11 cellular contexts compared by ENCODE assay signal in genomic region chr20:23257848-23258746, GRCh38.
A peak's percentile ranks its signal among the peaks of the same experiment; 100 is the strongest.
DNase-seq lines count a peak whose midpoint lies in the region; FAIRE-seq and TF ChIP-seq lines count a peak whose summit lies in the region.
"Had no signal": no experiment of that assay in that cellular context is flagged by ENCODE, and none has a peak within 500 bp of the region (broad histone marks: within the 10 kb centered on the region; RNA-seq: fewer than 3 reads in every experiment).

No MANE protein-coding gene starts in this region.

- no peak overlapping the region for H3K9ac ChIP-seq in duodenal mucosa (ENCODE audit: low read depth in 1 of 2, low read length in 2 of 2)
- H3K9ac ChIP-seq in neural progenitor cell, result no peak overlapping the region

- H3K4me3 ChIP-seq in duodenal mucosa (ENCODE audit: low read depth in 1 of 2, low read length in 2 of 2), result no peak overlapping the region
- H3K4me3 ChIP-seq in neural progenitor cell, result no peak overlapping the region

- no peak for TF ChIP-seq CTCF in neural progenitor cell (IDR thresholded peaks at IDR 0.05)

- no peaks in the 10 kb centered on the region for H4K20me1 ChIP-seq in neural progenitor cell (ENCODE audit: low read depth)

- H3K27ac Mint-ChIP-seq in neural progenitor cell, result peak overlapping the region; percentile 38
- H3K27ac Mint-ChIP-seq: stimulated activated naive B cell treated with anti-CD40 and anti-IgM and Interleukin-4, amounts not matched to agents 10 μg/mL and 1 μg/mL and 100 μg/mL, for 72 hours had no signal

- peak; percentile 49 for DNase-seq in DMS153 treated with DMSO at 0.1 percent for 48 hours (lab: John Stamatoyannopoulos, UW; ENCODE audit: unreplicated experiment)
- peak; percentile 37 for DNase-seq in NCI-H2227 treated with DMSO at 0.1 percent for 48 hours (lab: John Stamatoyannopoulos, UW)
- DNase-seq in neural progenitor cell (ENCODE audit: low spot score), result no peak
- no peak for DNase-seq in activated T-cell treated with anti-CD3 and anti-CD28 coated beads, Interleukin-2, amount 50 U/mL, for 1 hour
- no peak for DNase-seq in activated CD4-positive, CD25-positive, alpha-beta regulatory T cell treated with anti-CD3 and anti-CD28 coated beads, Interleukin-2, amount 50 U/mL, for 72 hours
- no peak for DNase-seq in GM19239 (ENCODE audit: insufficient read length, low spot score)
- no peak for DNase-seq in activated T-cell treated with anti-CD3 and anti-CD28 coated beads for 4 hours
- DNase-seq: hypothalamus; stimulated activated naive B cell treated with anti-CD40 and anti-IgM and Interleukin-4, amounts not matched to agents 10 μg/mL and 1 μg/mL and 100 μg/mL, for 72 hours had no signal

- H3K27me3 ChIP-seq in duodenal mucosa (ENCODE audit: control insufficient read depth in 1 of 2, insufficient read depth in 2 of 2, low read length in 2 of 2) (peaks cover 0 to 3% of the 10 kb centered on the region in 2 donors), neural progenitor cell (no peaks in the 10 kb centered on the region)

- FAIRE-seq in GM19239 (lab: Jason Lieb, UNC), result no peak
- FAIRE-seq: GM18507 had no signal

- H3K4me3 Mint-ChIP-seq in neural progenitor cell, result no peak overlapping the region
- H3K4me3 Mint-ChIP-seq: stimulated activated naive B cell treated with anti-CD40 and anti-IgM and Interleukin-4, amounts not matched to agents 10 μg/mL and 1 μg/mL and 100 μg/mL, for 72 hours had no signal

- H3F3A ChIP-seq in neural progenitor cell (ENCODE audit: low read depth), result no peaks in the 10 kb centered on the region

- H3K9me3 Mint-ChIP-seq in neural progenitor cell, result no peaks in the 10 kb centered on the region
- H3K9me3 Mint-ChIP-seq: stimulated activated naive B cell treated with anti-CD40 and anti-IgM and Interleukin-4, amounts not matched to agents 10 μg/mL and 1 μg/mL and 100 μg/mL, for 72 hours had no signal

- no peaks in the 10 kb centered on the region for H3K36me3 Mint-ChIP-seq in neural progenitor cell
- H3K36me3 Mint-ChIP-seq: stimulated activated naive B cell treated with anti-CD40 and anti-IgM and Interleukin-4, amounts not matched to agents 10 μg/mL and 1 μg/mL and 100 μg/mL, for 72 hours had no signal

- no peaks in the 10 kb centered on the region for H3K36me3 ChIP-seq in duodenal mucosa (ENCODE audit: control insufficient read depth in 1 of 2, insufficient read depth in 2 of 2, low read length in 2 of 2)
- no peaks in the 10 kb centered on the region for H3K36me3 ChIP-seq in neural progenitor cell

- H3K9me3 ChIP-seq in duodenal mucosa (ENCODE audit: control insufficient read depth in 1 of 2, low read length in 2 of 2), result no peaks in the 10 kb centered on the region
- H3K9me3 ChIP-seq in neural progenitor cell (ENCODE audit: low read depth), result no peaks in the 10 kb centered on the region

- no peak overlapping the region for H3K4me2 ChIP-seq in neural progenitor cell

- H3K4me1 Mint-ChIP-seq in neural progenitor cell, result peaks cover 45% of the 10 kb centered on the region
- H3K4me1 Mint-ChIP-seq: stimulated activated naive B cell treated with anti-CD40 and anti-IgM and Interleukin-4, amounts not matched to agents 10 μg/mL and 1 μg/mL and 100 μg/mL, for 72 hours had no signal

- no peaks in the 10 kb centered on the region for H3K27me3 Mint-ChIP-seq in neural progenitor cell (ENCODE audit: insufficient read depth, low read depth)

- peak overlapping the region; percentile 23 for H3K27ac ChIP-seq in duodenal mucosa (ENCODE audit: low read depth, low read length)
- no peak overlapping the region for H3K27ac ChIP-seq in neural progenitor cell

- H3K4me1 ChIP-seq in duodenal mucosa (ENCODE audit: control insufficient read depth in 1 of 2, insufficient read depth in 2 of 2, low read length in 2 of 2) (peaks cover 6 to 15% of the 10 kb centered on the region in 2 donors), neural progenitor cell (peaks cover 27% of the 10 kb centered on the region)

- H2AFZ ChIP-seq in neural progenitor cell (replicated peaks), result no peak overlapping the region

- no peaks in the 10 kb centered on the region for H3K79me2 ChIP-seq in neural progenitor cell (ENCODE audit: low read depth)

Comparison
In these comparisons a context has a peak if more than half of its experiments do, and no peak if none do; other contexts are left out.
1. DNase-seq: peak in DMS153 treated with DMSO at 0.1 percent for 48 hours (single experiment) and NCI-H2227 treated with DMSO at 0.1 percent for 48 hours (single experiment); none in neural progenitor cell (single experiment), activated T-cell treated with anti-CD3 and anti-CD28 coated beads, Interleukin-2, amount 50 U/mL, for 1 hour (single experiment), activated CD4-positive, CD25-positive, alpha-beta regulatory T cell treated with anti-CD3 and anti-CD28 coated beads, Interleukin-2, amount 50 U/mL, for 72 hours (single experiment), GM19239 (single experiment) and activated T-cell treated with anti-CD3 and anti-CD28 coated beads for 4 hours (single experiment).